31 cellular contexts compared by ENCODE assay signal in the genomic region with DNA sequence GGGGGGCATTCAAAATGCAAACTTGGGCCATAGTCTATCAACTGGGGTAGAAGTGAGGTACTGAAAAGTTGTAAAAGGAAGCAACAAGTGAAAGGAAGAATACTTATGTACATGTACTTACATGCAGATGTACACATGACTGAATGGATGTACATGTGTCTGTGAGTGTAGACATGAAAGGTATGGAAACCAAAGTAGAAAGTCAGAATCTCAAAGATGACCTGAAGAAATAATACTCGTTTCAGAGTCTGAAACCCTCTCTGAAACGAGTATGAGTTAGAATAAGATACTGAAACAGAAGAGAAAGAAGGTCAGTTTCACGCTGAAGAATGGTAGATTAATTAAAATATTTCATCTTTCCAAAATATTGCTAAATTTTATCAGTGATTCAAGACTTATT. TPM values are rescaled to one million over a fixed set of nuclear protein-coding genes. Genes with fewer than 3 reads are reported as not detected.
"Had no signal": no experiment of that assay in that cellular context is flagged by ENCODE, and none has a peak within 500 bp of the region (broad histone marks: within the 10 kb centered on the region; RNA-seq: fewer than 3 reads in every experiment).

No MANE protein-coding gene starts in this region.

- ATAC-seq: activated CD4-positive, CD25-positive, alpha-beta regulatory T cell treated with anti-CD3 and anti-CD28 coated beads, Interleukin-2, amount 50 U/mL, for 24 hours; activated CD8-positive, alpha-beta memory T cell treated with anti-CD3 and anti-CD28 coated beads, Interleukin-2, amount 10 ng/mL, durations not matched to agents 7 days and 5 days; activated CD8-positive, alpha-beta T cell treated with anti-CD3 and anti-CD28 coated beads, Interleukin-2, amount 10 ng/mL, durations not matched to agents 7 days and 5 days; activated naive CD8-positive, alpha-beta T cell treated with anti-CD3 and anti-CD28 coated beads, Interleukin-2, amount 50 U/mL, for 24 hours; gastroesophageal sphincter; heart right ventricle had no signal

- H3K4me3 ChIP-seq: adrenal gland, ascending aorta, breast epithelium, cardiac muscle cell, colonic mucosa, esophagus squamous epithelium, gastroesophageal sphincter, heart right ventricle, hepatocyte had no signal

- H3K4me1 ChIP-seq: adrenal gland, ascending aorta, breast epithelium, colonic mucosa, esophagus squamous epithelium, gastroesophageal sphincter, heart right ventricle had no signal

- H3K79me2 ChIP-seq: hepatocyte had no signal

- DNase-seq: activated B cell treated with CpG ODN at 0.5 μM for 24 hours; activated CD4-positive, alpha-beta memory T cell treated with anti-CD3 and anti-CD28 coated beads for 36 hours; activated CD4-positive, alpha-beta T cell treated with anti-CD3 and anti-CD28 coated beads, Interleukin-2, amount 10 ng/mL, durations not matched to agents 24 days and 14 days; activated CD8-positive, alpha-beta memory T cell treated with anti-CD3 and anti-CD28 coated beads, Interleukin-2, amount 10 ng/mL, durations not matched to agents 7 days and 5 days; activated CD8-positive, alpha-beta memory T cell treated with anti-CD3 and anti-CD28 coated beads, Interleukin-2, amount 50 U/mL, for 4 hours; activated CD8-positive, alpha-beta T cell treated with anti-CD3 and anti-CD28 coated beads, Interleukin-2, amount 10 ng/mL, durations not matched to agents 7 days and 5 days; activated effector memory CD4-positive, alpha-beta T cell treated with anti-CD3 and anti-CD28 coated beads, Interleukin-2, amount 50 U/mL, for 16 hours; activated naive CD4-positive, alpha-beta T cell treated with anti-CD3 and anti-CD28 coated beads for 36 hours; activated naive CD8-positive, alpha-beta T cell treated with anti-CD3 and anti-CD28 coated beads for 36 hours; activated naive CD8-positive, alpha-beta T cell treated with anti-CD3 and anti-CD28 coated beads, Interleukin-2, amount 50 U/mL, for 24 hours; activated T-cell treated with anti-CD3 and anti-CD28 coated beads, Interleukin-2, amount 50 U/mL, for 1 hour; activated T-cell treated with anti-CD3 and anti-CD28 coated beads, Interleukin-2, amount 50 U/mL, for 48 hours; adrenal gland; central memory CD4-positive, alpha-beta T cell; cerebellar nuclear complex; colonic mucosa; effector CD8-positive, alpha-beta T cell; esophagus squamous epithelium; foreskin melanocyte; heart right ventricle; T1000; WERI-Rb-1 had no signal

- FAIRE-seq: endometrium, endothelial cell of umbilical vein had no signal

- H3K27me3 ChIP-seq: adrenal gland, ascending aorta, breast epithelium, cardiac muscle cell, colonic mucosa, esophagus squamous epithelium, gastroesophageal sphincter, heart right ventricle, hepatocyte had no signal

- H3K4me2 ChIP-seq: hepatocyte had no signal

- H3K27ac ChIP-seq: adrenal gland, ascending aorta, breast epithelium, cardiac muscle cell, colonic mucosa, epithelial cell of prostate, esophagus squamous epithelium, gastroesophageal sphincter, heart right ventricle, hepatocyte, WERI-Rb-1 had no signal

- H3K9me3 ChIP-seq: adrenal gland, colonic mucosa, esophagus squamous epithelium had no signal

- H2AFZ ChIP-seq: hepatocyte had no signal

- H3K36me3 ChIP-seq: breast epithelium, colonic mucosa had no signal

RNA-seq across cellular contexts. Expression of gene DZIP1, which starts 13.9 kb away (rescaled TPM):
- total RNA-seq: activated B cell treated with CpG ODN at 0.5 μM for 24 hours had no signal
